ENCODE assay signal across 8 cellular contexts in genomic region chr3:29764603-29765254, GRCh38.
DNase-seq lines count a peak whose midpoint lies in the region; ATAC-seq and TF ChIP-seq lines count a peak whose summit lies in the region.

No MANE protein-coding gene starts in this region.

- H3K4me3 ChIP-seq in GM23248 (no peak overlapping the region; the same call in 1 of the 2 replicates), OCI-LY7 (ENCODE audit: low read depth, low read length, poor library complexity, severe bottlenecking) (no peak overlapping the region), fibroblast of villous mesenchyme (ENCODE audit: low read depth, low read length) (no peak overlapping the region), stomach (no peak overlapping the region)

- no peaks in the 10 kb centered on the region for H3K27me3 ChIP-seq in GM23248 (replicated peaks; ENCODE audit: insufficient read depth)
- no peaks in the 10 kb centered on the region for H3K27me3 ChIP-seq in stomach

- peak overlapping the region; percentile 71 for H3K27ac ChIP-seq in GM23248
- no peak overlapping the region for H3K27ac ChIP-seq in OCI-LY7 (ENCODE audit: low read depth, low read length, poor library complexity, severe bottlenecking)
- no peak overlapping the region for H3K27ac ChIP-seq in stomach

- no peak for TF ChIP-seq EP300 in stomach (IDR thresholded peaks at IDR 0.05)

- peak; percentile 87 for DNase-seq in GM23248
- no peak for DNase-seq in OCI-LY7 (ENCODE audit: low spot score)
- peak; percentile 78 for DNase-seq in fibroblast of villous mesenchyme (ENCODE audit: low read depth)
- DNase-seq in stomach: no peak
- DNase-seq in HuH-7 (ENCODE audit: low spot score): no peak
- DNase-seq in hypothalamus (lab: John Stamatoyannopoulos, UW): no peak
- DNase-seq in C1 segment of cervical spinal cord (lab: John Stamatoyannopoulos, UW): no peak

- peak; percentile 67 for TF ChIP-seq CTCF in OCI-LY7 (conservative IDR thresholded peaks at IDR 0.05; ENCODE audit: low read length)
- peak; percentile 66 for TF ChIP-seq CTCF in fibroblast of villous mesenchyme (IDR thresholded peaks at IDR 0.05; ENCODE audit: insufficient read depth, low read depth, low read length)
- TF ChIP-seq CTCF in stomach (IDR thresholded peaks at IDR 0.05): peak in 5 of 7 experiments; percentile 40 to 68 (median 47)

- intact Hi-C loops in OCI-LY7 (cut with micrococcal nuclease; ENCODE audit: unreplicated experiment): no loop called here
- intact Hi-C loops in stomach (cut with DNase I; ENCODE audit: low total_unique reads): no loop called here

- TF ChIP-seq POLR2A in stomach (IDR thresholded peaks at IDR 0.05): no peak

- BruUV-seq in OCI-LY7 (replicated peaks; lab: Mats Ljungman, UMichigan): no TSS peak

- H2AFZ ChIP-seq in GM23248: no peak overlapping the region
- no peak overlapping the region for H2AFZ ChIP-seq in OCI-LY7 (ENCODE audit: low read length)

- H3K9ac ChIP-seq in GM23248: no peak overlapping the region; the same call in 1 of the 2 replicates

- in situ Hi-C loops in GM23248 (cut with MboI): loop anchor here (25.0 kb wide), 2 partner anchors 477 to 852 kb away; partner anchors contain the start of gene RBMS3

- POLR2A ChIA-PET in OCI-LY7 (lab: Charles Lee): no interaction called here

- CTCF ChIA-PET in OCI-LY7 (lab: Charles Lee; ENCODE audit: unreplicated experiment): no interaction called here

- H3K9me3 ChIP-seq in GM23248 (ENCODE audit: low read depth) (no peaks in the 10 kb centered on the region), OCI-LY7 (ENCODE audit: low read length) (no peaks in the 10 kb centered on the region), stomach (no peaks in the 10 kb centered on the region)

- peaks cover 48% of the 10 kb centered on the region for H3K4me1 ChIP-seq in GM23248 (ENCODE audit: insufficient read depth)
- no peaks in the 10 kb centered on the region for H3K4me1 ChIP-seq in OCI-LY7 (ENCODE audit: insufficient read depth, low read length, poor library complexity, severe bottlenecking)
- H3K4me1 ChIP-seq in stomach: peaks cover 2 to 27% (median 13%) of the 10 kb centered on the region in 4 donors

- H3K9me2 ChIP-seq in GM23248 (ENCODE audit: insufficient read depth) (no peaks in the 10 kb centered on the region), OCI-LY7 (ENCODE audit: insufficient read depth, low read length) (no peaks in the 10 kb centered on the region)

- peaks cover 42% of the 10 kb centered on the region for H3F3A ChIP-seq in GM23248 (ENCODE audit: insufficient read depth)

- H3K36me3 ChIP-seq in GM23248 (ENCODE audit: low read depth) (no peaks in the 10 kb centered on the region), OCI-LY7 (ENCODE audit: insufficient read depth, low read length) (no peaks in the 10 kb centered on the region), stomach (no peaks in the 10 kb centered on the region)

- 27 to 37% methylated on average over 2 of the region's 2 CpGs for WGBS in GM23248 (ENCODE audit: low coverage in 1 of 2, low lambda C conversion rate in 2 of 2, missing lambda C conversion rate in 2 of 2), 2 experiments
- WGBS in stomach, 5 donors: 16 to 35% (median 31%) methylated on average over 2 of the region's 2 CpGs

- H3K79me2 ChIP-seq in GM23248 (ENCODE audit: insufficient read depth) (peaks cover 15% of the 10 kb centered on the region; the same call in 1 of the 2 replicates), OCI-LY7 (ENCODE audit: insufficient read depth, low read depth, low read length) (no peaks in the 10 kb centered on the region)

- H4K20me1 ChIP-seq in GM23248 (ENCODE audit: insufficient read depth) (no peaks in the 10 kb centered on the region), OCI-LY7 (ENCODE audit: insufficient read depth, low read length) (no peaks in the 10 kb centered on the region)

- ATAC-seq in GM19328 (IDR thresholded peaks at IDR 0.05; ENCODE audit: unreplicated experiment): no peak

- H3K4me2 ChIP-seq in GM23248 (ENCODE audit: unreplicated experiment): peak overlapping the region; percentile 58
- no peak overlapping the region for H3K4me2 ChIP-seq in OCI-LY7 (ENCODE audit: low read length)

Comparison
In these comparisons a context has a peak if more than half of its experiments do, and no peak if none do; other contexts are left out.
1. DNase-seq: peak in GM23248 (single experiment) and fibroblast of villous mesenchyme (single experiment); none in OCI-LY7 (single experiment), stomach (single experiment), HuH-7 (single experiment), hypothalamus (0 of 51) and C1 segment of cervical spinal cord (0 of 14).
2. Peak in every context shown above with its lines, with median percentiles within 50 percentile points of each other: CTCF ChIP-seq.